ENCODE assay signal across 11 cellular contexts in genomic region chr2:218645126-218645525, GRCh38. TPM values are rescaled to one million over a fixed set of nuclear protein-coding genes. Genes with fewer than 3 reads are reported as not detected.
A peak's percentile ranks its signal among the peaks of the same experiment; 100 is the strongest.
DNase-seq lines count a peak whose midpoint lies in the region; ATAC-seq and TF ChIP-seq lines count a peak whose summit lies in the region.
"Had no signal": no experiment of that assay in that cellular context is flagged by ENCODE, and none has a peak within 500 bp of the region (broad histone marks: within the 10 kb centered on the region; RNA-seq: fewer than 3 reads in every experiment).

No MANE protein-coding gene starts in this region.

- no peaks in the 10 kb centered on the region for H3K9me3 Mint-ChIP-seq in CD4-positive, alpha-beta T cell
- H3K9me3 Mint-ChIP-seq: CD4-positive, alpha-beta memory T cell had no signal

- in situ Hi-C loops in brain microvascular endothelial cell (cut with HindIII; ENCODE audit: low pct_ligation_motif_present, low sequenced_read_pairs) = no loop called here

- DNase-seq in GM03348 (ENCODE audit: low spot score) = peak; percentile 53
- peak; percentile 8 for DNase-seq in brain microvascular endothelial cell
- no peak for DNase-seq in head of caudate nucleus
- DNase-seq in CD4-positive, alpha-beta T cell = no peak
- DNase-seq: CD4-positive, alpha-beta memory T cell; mesendoderm; NCI-H187 treated with DMSO at 0.1 percent for 48 hours had no signal

- H3K4me1 ChIP-seq in liver (ENCODE audit: control insufficient read depth in 4 of 4, insufficient read depth in 4 of 4, low read length in 3 of 4) = peaks cover 0 to 22% (median 17%) of the 10 kb centered on the region in 4 donors

- peaks cover 80% of the 10 kb centered on the region for H3K36me3 Mint-ChIP-seq in CD4-positive, alpha-beta T cell (ENCODE audit: low read depth)

- ATAC-seq in HG02588 (IDR thresholded peaks at IDR 0.05; ENCODE audit: unreplicated experiment) (peak; percentile 42), HG02840 (IDR thresholded peaks at IDR 0.05; ENCODE audit: low FRiP score, unreplicated experiment) (no peak), HG03045 (IDR thresholded peaks at IDR 0.05; ENCODE audit: unreplicated experiment) (no peak)
- no peak for ATAC-seq in CD4-positive, alpha-beta T cell (ENCODE audit: poor library complexity)

- no peaks in the 10 kb centered on the region for H3K9me3 ChIP-seq in liver (ENCODE audit: control insufficient read depth in 4 of 4, low read length in 3 of 4)
- no peaks in the 10 kb centered on the region for H3K9me3 ChIP-seq in CD4-positive, alpha-beta T cell (ENCODE audit: control insufficient read depth, low read length)

- no peak for TF ChIP-seq CTCF in brain microvascular endothelial cell (IDR thresholded peaks at IDR 0.05; ENCODE audit: low read depth, low read length, missing control alignments)
- TF ChIP-seq CTCF in liver (IDR thresholded peaks at IDR 0.05; ENCODE audit: low read depth, low read length, missing input control) = no peak
- TF ChIP-seq CTCF in CD4-positive, alpha-beta T cell (IDR thresholded peaks at IDR 0.05) = no peak

- H3K36me3 ChIP-seq in brain microvascular endothelial cell (replicated peaks) (peaks cover 80% of the 10 kb centered on the region), liver (ENCODE audit: control insufficient read depth in 4 of 4, insufficient read depth in 3 of 4, low read depth in 1 of 4, low read length in 3 of 4) (peaks cover 14 to 70% (median 33%) of the 10 kb centered on the region in 4 donors)

- CTCF ChIA-PET in CD4-positive, alpha-beta T cell (lab: Charles Lee) = no interaction called here

- no peak overlapping the region for H3K27ac Mint-ChIP-seq in CD4-positive, alpha-beta T cell

- peak overlapping the region; percentile 53 for H3K27ac ChIP-seq in brain microvascular endothelial cell
- H3K27ac ChIP-seq in liver (ENCODE audit: low read depth in 1 of 2, low read length in 2 of 2) = peak overlapping the region; percentile 55 to 60
- H3K27ac ChIP-seq in CD4-positive, alpha-beta T cell (ENCODE audit: low read depth, low read length) = no peak overlapping the region

- H3K4me3 ChIP-seq in brain microvascular endothelial cell (ENCODE audit: low read depth, low read length) = no peak overlapping the region
- no peak overlapping the region for H3K4me3 ChIP-seq in liver (ENCODE audit: low read depth in 1 of 3, low read length in 3 of 3)

- H3K27me3 ChIP-seq in brain microvascular endothelial cell (replicated peaks) (no peaks in the 10 kb centered on the region), liver (ENCODE audit: control insufficient read depth in 4 of 4, insufficient read depth in 4 of 4, low read length in 3 of 4) (no peaks in the 10 kb centered on the region)
- H3K27me3 ChIP-seq in CD4-positive, alpha-beta T cell (ENCODE audit: control insufficient read depth, insufficient read depth, low read length) = no peaks in the 10 kb centered on the region

- no peaks in the 10 kb centered on the region for H3K27me3 Mint-ChIP-seq in CD4-positive, alpha-beta T cell
- H3K27me3 Mint-ChIP-seq: CD4-positive, alpha-beta memory T cell had no signal

- peaks cover 6% of the 10 kb centered on the region for H3K4me1 Mint-ChIP-seq in CD4-positive, alpha-beta T cell (ENCODE audit: low read depth)

- intact Hi-C loops in head of caudate nucleus (cut with DNase I) = no loop called here
- intact Hi-C loops in CD4-positive, alpha-beta T cell (cut with DNase I, micrococcal nuclease) = loop anchor here in 1 of 2 experiments (5.0 to 10.0 kb wide), 2 partner anchors 202 to 360 kb away; no protein-coding TSS in a partner anchor

- 44% methylated on average over 1 of the region's 1 CpG for WGBS in liver

- no peak for TF ChIP-seq RAD21 in liver (IDR thresholded peaks at IDR 0.05)

- POLR2A ChIA-PET in CD4-positive, alpha-beta T cell (lab: Charles Lee) = no interaction called here

- no peak overlapping the region for H3K4me3 Mint-ChIP-seq in CD4-positive, alpha-beta T cell
- H3K4me3 Mint-ChIP-seq: CD4-positive, alpha-beta memory T cell had no signal

- H3K9ac ChIP-seq in liver (ENCODE audit: low read depth in 1 of 2, low read length in 2 of 2) = no peak overlapping the region

TF ChIP-seq in liver, 16 proteins besides CTCF, POLR2A, EP300 and RAD21:
- TF ChIP-seq SP1 (IDR thresholded peaks at IDR 0.05) (peak; percentile 55), NR2F2 (IDR thresholded peaks at IDR 0.05) (no peak), RXRA (IDR thresholded peaks at IDR 0.05) (peak in 1 of 2 donors; percentile 45), REST (IDR thresholded peaks at IDR 0.05) (no peak), FOXA2 (IDR thresholded peaks at IDR 0.05) (no peak), HNF4A (conservative IDR thresholded peaks at IDR 0.05) (peak in 1 of 2 donors; percentile 25)

RNA-seq across cellular contexts. Expression of gene ZNF142, which starts 14.3 kb away (rescaled TPM):
- 1 to 10 TPM; 6.0 to 7.4 TPM for total RNA-seq in liver
- polyA plus RNA-seq in liver = 1 to 10 TPM; 2.2 to 3.7 TPM
- total RNA-seq in CD4-positive, alpha-beta T cell = 10 to 100 TPM; 40.3 to 44.2 TPM

RNA-seq across cellular contexts. Expression of gene BCS1L, which starts 14.4 kb away (rescaled TPM):
- total RNA-seq in liver = 10 to 100 TPM; 14.8 to 27.5 TPM
- polyA plus RNA-seq in liver = 10 to 100 TPM; 22.9 to 30.1 TPM
- total RNA-seq in CD4-positive, alpha-beta T cell = 10 to 100 TPM; 11.4 to 12.7 TPM

RNA-seq across cellular contexts. Expression of gene RNF25, which starts 26.7 kb away (rescaled TPM):
- 1 to 10 TPM; 6.5 to 8.2 TPM for total RNA-seq in liver
- 10 to 100 TPM in 1 of 2 donors, 1 to 10 TPM in 1; 3.3 to 14.0 TPM for polyA plus RNA-seq in liver
- total RNA-seq in CD4-positive, alpha-beta T cell = 10 to 100 TPM; 18.0 to 18.6 TPM

RNA-seq across cellular contexts. Expression of gene STK36, which starts 26.8 kb away (rescaled TPM):
- 10 to 100 TPM in 1 of 2 donors, 1 to 10 TPM in 1; 5.1 to 17.2 TPM for total RNA-seq in liver
- 1 to 10 TPM; 5.2 to 8.9 TPM for polyA plus RNA-seq in liver
- total RNA-seq in CD4-positive, alpha-beta T cell = 10 to 100 TPM in 1 of 2 experiments, 1 to 10 TPM in 1; 9.8 to 12.7 TPM

RNA-seq across cellular contexts. Expression of gene PLCD4, which starts 37.4 kb away (rescaled TPM):
- total RNA-seq in liver = under 1 TPM; 0.05 to 0.17 TPM
- under 1 TPM; 0.07 to 0.51 TPM for polyA plus RNA-seq in liver
- under 1 TPM; 0.25 to 0.77 TPM for total RNA-seq in CD4-positive, alpha-beta T cell

Comparison
In these comparisons a context has a peak if more than half of its experiments do, and no peak if none do; other contexts are left out.
1. DNase-seq: peak in GM03348 (single experiment) and brain microvascular endothelial cell (single experiment); none in head of caudate nucleus (0 of 42) and CD4-positive, alpha-beta T cell (0 of 10).
2. RNA of gene ZNF142, which starts 14.3 kb away (total RNA-seq): 40.3 to 44.2 TPM in CD4-positive, alpha-beta T cell; 6.0 to 7.4 TPM in liver; every median in the first group is over 4 times any median in the second.